In the genomic region with DNA sequence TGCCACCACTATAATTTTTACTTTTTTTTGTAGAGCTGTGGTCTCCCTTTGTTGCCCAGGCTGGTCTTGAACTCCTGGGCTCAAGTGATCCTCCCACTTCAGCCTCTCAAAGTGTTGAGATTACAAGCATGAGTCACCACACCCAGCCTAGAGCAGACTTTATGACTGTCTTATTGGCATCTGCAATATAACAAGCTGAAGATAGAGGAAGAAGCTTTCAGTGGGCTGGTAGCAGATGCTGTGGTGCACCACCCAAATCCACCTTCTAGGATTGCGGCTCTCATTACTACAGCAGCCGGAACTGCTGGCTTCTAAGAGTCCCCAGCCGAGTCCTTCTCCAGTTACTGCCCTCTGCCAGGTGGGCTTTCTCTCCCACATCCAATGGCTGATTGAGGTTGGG, we compare ENCODE assay signal across 1 cellular context.
TF ChIP-seq lines count a peak whose summit lies in the region.

No MANE protein-coding gene starts in this region.

TF ChIP-seq in HepG2, 621 proteins besides CTCF, POLR2A, EP300 and RAD21 (continued from another document):
- TF ChIP-seq, protein P1, sequence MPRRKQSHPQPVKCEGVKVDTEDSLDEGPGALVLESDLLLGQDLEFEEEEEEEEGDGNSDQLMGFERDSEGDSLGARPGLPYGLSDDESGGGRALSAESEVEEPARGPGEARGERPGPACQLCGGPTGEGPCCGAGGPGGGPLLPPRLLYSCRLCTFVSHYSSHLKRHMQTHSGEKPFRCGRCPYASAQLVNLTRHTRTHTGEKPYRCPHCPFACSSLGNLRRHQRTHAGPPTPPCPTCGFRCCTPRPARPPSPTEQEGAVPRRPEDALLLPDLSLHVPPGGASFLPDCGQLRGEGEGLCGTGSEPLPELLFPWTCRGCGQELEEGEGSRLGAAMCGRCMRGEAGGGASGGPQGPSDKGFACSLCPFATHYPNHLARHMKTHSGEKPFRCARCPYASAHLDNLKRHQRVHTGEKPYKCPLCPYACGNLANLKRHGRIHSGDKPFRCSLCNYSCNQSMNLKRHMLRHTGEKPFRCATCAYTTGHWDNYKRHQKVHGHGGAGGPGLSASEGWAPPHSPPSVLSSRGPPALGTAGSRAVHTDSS (CRISPR knock-in tag; conservative IDR thresholded peaks at IDR 0.05) = no peak
